24 cellular contexts compared by ENCODE assay signal in genomic region chr1:40247655-40248054, GRCh38. TPM values are rescaled to one million over a fixed set of nuclear protein-coding genes. Genes with fewer than 3 reads are reported as not detected.
A peak's percentile ranks its signal among the peaks of the same experiment; 100 is the strongest.
DNase-seq lines count a peak whose midpoint lies in the region; ATAC-seq and TF ChIP-seq lines count a peak whose summit lies in the region.
"Had no signal": no experiment of that assay in that cellular context is flagged by ENCODE, and none has a peak within 500 bp of the region (broad histone marks: within the 10 kb centered on the region; RNA-seq: fewer than 3 reads in every experiment).

Gene TMCO2, plus strand, starts transcription at chr1:40247937. Its CDS starts 57 bp downstream, at chr1:40247994.

- WGBS in hepatocyte (ENCODE audit: low lambda C conversion rate, missing lambda C conversion rate) = 60% methylated on average over 1 of the region's 1 CpG
- 91 to 95% methylated on average over 1 of the region's 1 CpG for WGBS in lower leg skin, 2 donors

- ATAC-seq in mucosa of descending colon (peak; percentile 33), HG03442 (IDR thresholded peaks at IDR 0.05; ENCODE audit: unreplicated experiment) (no peak)
- ATAC-seq: CD8-positive, alpha-beta T cell had no signal

- no peaks in the 10 kb centered on the region for H3K36me3 ChIP-seq in hepatocyte (replicated peaks; ENCODE audit: insufficient read depth, low read depth)
- no peaks in the 10 kb centered on the region for H3K36me3 ChIP-seq in mucosa of descending colon (ENCODE audit: low read depth)

- H3K27me3 ChIP-seq in hepatocyte = no peaks in the 10 kb centered on the region

- no peaks in the 10 kb centered on the region for H4K20me1 ChIP-seq in hepatocyte (ENCODE audit: insufficient read depth, poor library complexity, severe bottlenecking)

- intact Hi-C loops in mucosa of descending colon (cut with DNase I, micrococcal nuclease) = no loop called here
- intact Hi-C loops in lower leg skin (cut with DNase I; ENCODE audit: low total_unique reads) = no loop called here

- no peak within 1 kb of the TSS for H3K4me2 ChIP-seq in hepatocyte
- H3K4me2 ChIP-seq: PC-9 had no signal

- DNase-seq in HuH-7.5 (ENCODE audit: low spot score) (peak; percentile 54), hepatocyte (ENCODE audit: low spot score) (peak; percentile 66), mucosa of descending colon (no peak), lower leg skin (ENCODE audit: low spot score in 2 of 2) (no peak), SK-N-DZ (ENCODE audit: low spot score) (no peak), Ammon's horn (ENCODE audit: low spot score) (no peak)
- DNase-seq: 8988T; C1 segment of cervical spinal cord; CD8-positive, alpha-beta T cell; EL; GF-D8; IMR-90; NCI-H1105; NCI-H146; NCI-H2029; NCI-H2227 treated with DMSO at 0.1 percent for 48 hours; NCI-H510A treated with DMSO at 0.1 percent for 48 hours; PC-9; SHP77 treated with DMSO at 0.1 percent for 48 hours; T-helper 1 cell had no signal

- no peak within 1 kb of the TSS for H2AFZ ChIP-seq in hepatocyte
- H2AFZ ChIP-seq: PC-9 had no signal

- no peak for TF ChIP-seq POLR2A in lower leg skin (IDR thresholded peaks at IDR 0.05)

- TF ChIP-seq CTCF in 22Rv1 (IDR thresholded peaks at IDR 0.05) = no peak
- TF ChIP-seq CTCF in hepatocyte (IDR thresholded peaks at IDR 0.05; ENCODE audit: poor library complexity) = no peak
- TF ChIP-seq CTCF in mucosa of descending colon (IDR thresholded peaks at IDR 0.05) = no peak
- no peak for TF ChIP-seq CTCF in lower leg skin (IDR thresholded peaks at IDR 0.05)

- H3K79me2 ChIP-seq in hepatocyte = no peaks in the 10 kb centered on the region

- H3K4me3 ChIP-seq in hepatocyte = no peak within 1 kb of the TSS
- H3K4me3 ChIP-seq in mucosa of descending colon = no peak within 1 kb of the TSS
- no peak within 1 kb of the TSS for H3K4me3 ChIP-seq in lower leg skin (ENCODE audit: low read depth, poor library complexity, severe bottlenecking)
- H3K4me3 ChIP-seq: PC-9 had no signal

- no peaks in the 10 kb centered on the region for H3K9me2 ChIP-seq in hepatocyte (replicated peaks; ENCODE audit: insufficient read depth)

- H3K27ac ChIP-seq in 22Rv1 = peak within 1 kb of the TSS; percentile 8; the same call in 1 of the 2 replicates
- H3K27ac ChIP-seq in hepatocyte = peak within 1 kb of the TSS; percentile 57
- H3K27ac ChIP-seq: PC-9, RWPE1 had no signal

- H3K9me3 ChIP-seq in hepatocyte (ENCODE audit: low read depth) = no peaks in the 10 kb centered on the region
- H3K9me3 ChIP-seq in mucosa of descending colon = no peaks in the 10 kb centered on the region

- H3K4me1 ChIP-seq in hepatocyte (ENCODE audit: insufficient read depth) (peaks cover 9% of the 10 kb centered on the region), mucosa of descending colon (ENCODE audit: low read depth) (no peaks in the 10 kb centered on the region)

RNA-seq across cellular contexts. Expression of gene TMCO2, which starts in this region (rescaled TPM):
- total RNA-seq in hepatocyte = not detected in 2 replicates
- polyA plus RNA-seq in hepatocyte = 0.69 TPM in 1 of 2 replicates, not detected in the other
- total RNA-seq in mucosa of descending colon = not detected
- total RNA-seq in lower leg skin = not detected
- polyA plus RNA-seq in SK-N-DZ (2014; cell fraction: cytosol; rRNA removed) = not detected in 2 replicates
- polyA plus RNA-seq in SK-N-DZ (2014; cell fraction: nucleus; rRNA removed) = not detected in 2 replicates
- total RNA-seq: CD8-positive, alpha-beta T cell; H4; IMR-90; PC-9 had no signal
- polyA plus RNA-seq: IMR-90 had no signal

Comparison
In these comparisons a context has a peak if more than half of its experiments do, and no peak if none do; other contexts are left out.
1. Peak in DNase-seq and H3K27ac ChIP-seq in hepatocyte; RNA of the gene not detected or under 1 TPM.
2. Peak in ATAC-seq in mucosa of descending colon; RNA of the gene not detected or under 1 TPM.